In the genomic region with DNA sequence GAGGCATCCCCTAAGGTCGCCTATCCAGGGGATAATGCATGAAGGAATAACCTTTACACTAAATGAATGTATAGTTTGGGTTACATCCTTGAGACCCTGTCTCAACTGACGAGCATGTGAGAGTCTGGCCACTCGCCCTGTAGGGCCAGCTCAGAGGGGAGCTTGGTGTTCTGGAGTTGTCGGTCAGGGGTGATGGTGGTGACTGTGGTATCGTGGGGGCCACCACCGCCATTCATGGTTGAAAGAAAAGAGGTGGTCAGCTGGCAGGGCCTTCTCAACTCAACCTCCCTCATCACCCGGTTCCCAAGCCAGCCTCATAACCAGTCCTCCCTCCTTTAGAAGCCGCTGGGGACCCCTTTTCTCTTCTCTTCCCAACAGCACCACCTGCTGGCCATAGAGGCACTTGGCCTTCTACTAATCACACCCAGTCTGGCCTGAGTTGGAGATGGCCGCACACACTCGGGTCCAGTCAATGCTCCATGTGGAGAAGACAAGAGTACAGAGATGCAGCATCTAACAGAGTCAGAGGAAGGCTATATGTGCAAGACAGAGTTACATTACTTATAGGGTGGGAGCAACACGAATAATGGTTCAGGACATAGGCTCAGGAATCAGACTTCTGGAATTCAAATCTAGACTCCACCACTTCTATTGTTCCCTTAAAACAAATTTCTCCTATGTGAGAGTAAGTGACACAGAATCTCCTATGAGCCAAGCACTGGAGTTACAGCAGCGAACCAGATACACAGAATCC, we compare ENCODE assay signal across 12 cellular contexts. TPM values are rescaled to one million over a fixed set of nuclear protein-coding genes. Genes with fewer than 3 reads are reported as not detected.
DNase-seq lines count a peak whose midpoint lies in the region; ATAC-seq and TF ChIP-seq lines count a peak whose summit lies in the region.
"Not testable (repeated sequence)": the region's sequence is repeated elsewhere in the genome, so short reads cannot be mapped to it uniquely, and the experiment has no call there.
"Had no signal": no experiment of that assay in that cellular context is flagged by ENCODE, and none has a peak within 500 bp of the region (broad histone marks: within the 10 kb centered on the region; RNA-seq: fewer than 3 reads in every experiment).

No MANE protein-coding gene starts in this region.

- H3K27ac Mint-ChIP-seq in CD14-positive monocyte = peak overlapping the region in 1 of 7 donors; percentile 12
- not testable (repeated sequence) for H3K27ac Mint-ChIP-seq in activated T-cell treated with anti-CD3 and anti-CD28 coated beads, Interleukin-2, amount 50 U/mL, for 72 hours; memory B cell

- not testable (repeated sequence) for DNase-seq in CD14-positive monocyte (ENCODE audit: low spot score); GM20000 (ENCODE audit: low spot score); memory B cell (ENCODE audit: low spot score in 2 of 2)
- DNase-seq in NCI-H1105 (lab: John Stamatoyannopoulos, UW) (peak; percentile 3), SHP77 (lab: John Stamatoyannopoulos, UW) (peak; percentile 34 to 43), erythroblast (lab: John Stamatoyannopoulos, UW) (peak; percentile 24 to 41)
- DNase-seq in activated T-cell treated with anti-CD3 and anti-CD28 coated beads, Interleukin-2, amount 50 U/mL, for 72 hours = peak; percentile 38 to 44
- DNase-seq in stimulated activated CD8-positive, alpha-beta memory T cell treated with anti-CD3 and anti-CD28 coated beads, Interleukin-4, amount 100 ng/mL, for 48 hours = peak; percentile 60

- peaks cover 41% of the 10 kb centered on the region for H3K4me1 Mint-ChIP-seq in CD14-positive monocyte
- not testable (repeated sequence) for H3K4me1 Mint-ChIP-seq in activated T-cell treated with anti-CD3 and anti-CD28 coated beads, Interleukin-2, amount 50 U/mL, for 72 hours (ENCODE audit: low read depth); memory B cell

- peaks cover 0 to 21% (median 3%) of the 10 kb centered on the region in 3 donors for H3K27me3 Mint-ChIP-seq in CD14-positive monocyte (ENCODE audit: low read depth in 3 of 3)
- H3K27me3 Mint-ChIP-seq in activated T-cell treated with anti-CD3 and anti-CD28 coated beads, Interleukin-2, amount 50 U/mL, for 72 hours (ENCODE audit: low read depth) = not testable (repeated sequence)
- H3K27me3 Mint-ChIP-seq in memory B cell = peaks cover 14% of the 10 kb centered on the region

- not testable (repeated sequence) for H3K9me3 Mint-ChIP-seq in CD14-positive monocyte; activated T-cell treated with anti-CD3 and anti-CD28 coated beads, Interleukin-2, amount 50 U/mL, for 72 hours; memory B cell

- not testable (repeated sequence) for ATAC-seq in activated T-cell treated with anti-CD3 and anti-CD28 coated beads, Interleukin-2, amount 50 U/mL, for 72 hours (replicated peaks in 1 of 2)
- peak; percentile 26 for ATAC-seq in memory B cell (ENCODE audit: low read depth)

- not testable (repeated sequence) for H3K4me3 Mint-ChIP-seq in CD14-positive monocyte; activated T-cell treated with anti-CD3 and anti-CD28 coated beads, Interleukin-2, amount 50 U/mL, for 72 hours; memory B cell

- TF ChIP-seq POLR2A in erythroblast (IDR thresholded peaks at IDR 0.05; ENCODE audit: low read length) = not testable (repeated sequence)

- intact Hi-C loops in CD14-positive monocyte (cut with micrococcal nuclease) = not testable (repeated sequence)

- TF ChIP-seq CTCF in CD14-positive monocyte (IDR thresholded peaks at IDR 0.05) = peak; percentile 73
- peak; percentile 24 for TF ChIP-seq CTCF in GM20000 (IDR thresholded peaks at IDR 0.05; ENCODE audit: extremely low read depth, missing control alignments)

- H3K36me3 Mint-ChIP-seq in CD14-positive monocyte; activated T-cell treated with anti-CD3 and anti-CD28 coated beads, Interleukin-2, amount 50 U/mL, for 72 hours (ENCODE audit: insufficient read depth in 2 of 2); memory B cell: not testable (repeated sequence)

RNA-seq across cellular contexts. Expression of gene PRR9, which starts 11.9 kb away (rescaled TPM):
- not detected for polyA plus RNA-seq in CD14-positive monocyte
- total RNA-seq in activated T-cell treated with anti-CD3 and anti-CD28 coated beads, Interleukin-2, amount 50 U/mL, for 72 hours = not detected
- total RNA-seq: ascending aorta; CD4-positive, CD25-positive, alpha-beta regulatory T cell; SJSA1; skeletal muscle tissue had no signal
- polyA plus RNA-seq: CD4-positive, CD25-positive, alpha-beta regulatory T cell had no signal

RNA-seq across cellular contexts. Expression of gene LELP1, which starts 26.0 kb away (rescaled TPM):
- polyA plus RNA-seq in CD14-positive monocyte = not detected
- not detected for total RNA-seq in activated T-cell treated with anti-CD3 and anti-CD28 coated beads, Interleukin-2, amount 50 U/mL, for 72 hours
- total RNA-seq: ascending aorta; CD4-positive, CD25-positive, alpha-beta regulatory T cell; SJSA1; skeletal muscle tissue had no signal
- polyA plus RNA-seq: CD4-positive, CD25-positive, alpha-beta regulatory T cell had no signal

RNA-seq across cellular contexts. Expression of gene LORICRIN, which starts 30.2 kb away (rescaled TPM):
- not detected for polyA plus RNA-seq in CD14-positive monocyte
- under 1 TPM in 1 of 2 donors, not detected in 1; 0.46 TPM for total RNA-seq in activated T-cell treated with anti-CD3 and anti-CD28 coated beads, Interleukin-2, amount 50 U/mL, for 72 hours
- total RNA-seq: ascending aorta; CD4-positive, CD25-positive, alpha-beta regulatory T cell; SJSA1; skeletal muscle tissue had no signal
- polyA plus RNA-seq: CD4-positive, CD25-positive, alpha-beta regulatory T cell had no signal
